ENCODE assay signal across 28 cellular contexts in genomic region chr4:94691552-94691951, GRCh38.
"Had no signal": no experiment of that assay in that cellular context is flagged by ENCODE, and none has a peak within 500 bp of the region (broad histone marks: within the 10 kb centered on the region; RNA-seq: fewer than 3 reads in every experiment).

No MANE protein-coding gene starts in this region.

- ATAC-seq: activated T-cell treated with anti-CD3 and anti-CD28 coated beads, Interleukin-2, amount 50 U/mL, for 4 hours; activated T-helper 17 cell treated with anti-CD3 and anti-CD28 coated beads, Interleukin-2, amount 50 U/mL, for 72 hours; body of pancreas; gastroesophageal sphincter; WTC11 had no signal

- H3K4me3 ChIP-seq: body of pancreas, esophagus squamous epithelium, gastroesophageal sphincter, heart right ventricle had no signal

- FAIRE-seq: colon, endometrium, endothelial cell of umbilical vein had no signal

- H3K27me3 Mint-ChIP-seq: activated naive CD8-positive, alpha-beta T cell; activated T-helper 17 cell treated with anti-CD3 and anti-CD28 coated beads, Interleukin-2, amount 50 U/mL, for 72 hours had no signal

- H3K9me3 Mint-ChIP-seq: activated CD4-positive, alpha-beta memory T cell treated with anti-CD3 and anti-CD28 coated beads, Interleukin-2, amount 10 ng/mL, durations not matched to agents 7 days and 5 days; activated CD4-positive, alpha-beta T cell treated with anti-CD3 and anti-CD28 coated beads, Interleukin-2, amount 10 ng/mL, durations not matched to agents 7 days and 5 days; activated T-cell treated with anti-CD3 and anti-CD28 coated beads, Interleukin-2, amount 50 U/mL, for 4 hours; activated T-helper 17 cell treated with anti-CD3 and anti-CD28 coated beads, Interleukin-2, amount 50 U/mL, for 72 hours; WTC11 had no signal

- H3K36me3 ChIP-seq: esophagus squamous epithelium, gastroesophageal sphincter, heart right ventricle had no signal

- H3K4me1 Mint-ChIP-seq: activated CD4-positive, alpha-beta memory T cell treated with anti-CD3 and anti-CD28 coated beads, Interleukin-2, amount 10 ng/mL, durations not matched to agents 7 days and 5 days; activated CD4-positive, alpha-beta T cell treated with anti-CD3 and anti-CD28 coated beads, Interleukin-2, amount 10 ng/mL, durations not matched to agents 7 days and 5 days; activated T-helper 17 cell treated with anti-CD3 and anti-CD28 coated beads, Interleukin-2, amount 50 U/mL, for 72 hours; WTC11 had no signal

- H3K4me3 Mint-ChIP-seq: activated CD4-positive, alpha-beta memory T cell treated with anti-CD3 and anti-CD28 coated beads, Interleukin-2, amount 10 ng/mL, durations not matched to agents 7 days and 5 days; activated CD4-positive, alpha-beta T cell treated with anti-CD3 and anti-CD28 coated beads, Interleukin-2, amount 10 ng/mL, durations not matched to agents 7 days and 5 days; activated naive CD8-positive, alpha-beta T cell; activated T-cell treated with anti-CD3 and anti-CD28 coated beads, Interleukin-2, amount 50 U/mL, for 4 hours; activated T-helper 17 cell treated with anti-CD3 and anti-CD28 coated beads, Interleukin-2, amount 50 U/mL, for 72 hours; WTC11 had no signal

- H3K4me1 ChIP-seq: body of pancreas, esophagus squamous epithelium, gastroesophageal sphincter, heart right ventricle had no signal

- H3K27ac Mint-ChIP-seq: activated CD4-positive, alpha-beta memory T cell treated with anti-CD3 and anti-CD28 coated beads, Interleukin-2, amount 10 ng/mL, durations not matched to agents 7 days and 5 days; activated CD4-positive, alpha-beta T cell treated with anti-CD3 and anti-CD28 coated beads, Interleukin-2, amount 10 ng/mL, durations not matched to agents 7 days and 5 days; activated naive CD8-positive, alpha-beta T cell; activated T-helper 17 cell treated with anti-CD3 and anti-CD28 coated beads, Interleukin-2, amount 50 U/mL, for 72 hours; WTC11 had no signal

- H3K27ac ChIP-seq: body of pancreas, epithelial cell of prostate, esophagus squamous epithelium, gastroesophageal sphincter, heart right ventricle had no signal

- DNase-seq: activated CD4-positive, alpha-beta memory T cell treated with anti-CD3 and anti-CD28 coated beads, Interleukin-2, amount 10 ng/mL, durations not matched to agents 7 days and 5 days; activated CD4-positive, alpha-beta T cell treated with anti-CD3 and anti-CD28 coated beads for 1 hour; activated CD4-positive, alpha-beta T cell treated with anti-CD3 and anti-CD28 coated beads for 4 hours; activated CD4-positive, alpha-beta T cell treated with anti-CD3 and anti-CD28 coated beads, Interleukin-2, amount 10 ng/mL, durations not matched to agents 7 days and 5 days; activated CD4-positive, alpha-beta T cell treated with anti-CD3 and anti-CD28 coated beads, Interleukin-2, amount 50 U/mL, for 4 hours; activated effector memory CD4-positive, alpha-beta T cell treated with Interleukin-2 at 50 U/mL for 16 hours; activated gamma-delta T cell treated with Interleukin-2 at 50 U/mL for 16 hours; activated naive CD4-positive, alpha-beta T cell treated with anti-CD3 and anti-CD28 coated beads, Interleukin-2, amount 50 U/mL, for 16 hours; activated naive CD4-positive, alpha-beta T cell treated with Interleukin-2 at 50 U/mL for 16 hours; activated T-cell treated with anti-CD3 and anti-CD28 coated beads, Interleukin-2, amount 50 U/mL, for 4 hours; amniotic stem cell; anterior cingulate cortex; body of pancreas; caudate nucleus; cortex of kidney; dermis blood vessel endothelial cell; effector CD8-positive, alpha-beta T cell; esophagus squamous epithelium; heart right ventricle; T-helper 2 cell had no signal

- H3K36me3 Mint-ChIP-seq: activated naive CD8-positive, alpha-beta T cell; WTC11 had no signal

- H3K27me3 ChIP-seq: body of pancreas, esophagus squamous epithelium, gastroesophageal sphincter, heart right ventricle had no signal

- H3K9me3 ChIP-seq: body of pancreas, esophagus squamous epithelium, gastroesophageal sphincter, heart right ventricle had no signal
